Comparison of ENCODE assay signal across 8 cellular contexts in the genomic region with DNA sequence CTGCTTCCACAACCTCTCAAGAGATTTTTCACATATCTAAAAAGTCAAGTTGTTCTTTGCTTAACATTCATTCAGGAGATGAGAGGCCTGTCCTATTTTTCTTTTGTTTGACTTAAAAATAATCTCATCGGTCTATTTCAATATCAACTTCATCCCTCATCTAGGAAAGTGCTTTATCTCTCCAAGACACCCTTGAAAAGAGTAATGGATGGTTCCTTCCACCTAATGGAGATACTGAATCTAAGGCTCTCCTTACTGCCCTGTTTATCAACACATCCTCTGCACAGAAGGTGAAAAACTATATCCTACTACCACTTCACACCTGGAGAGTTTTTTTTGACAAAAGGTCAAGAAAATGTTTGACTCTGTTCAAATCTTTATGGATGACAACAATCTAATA. TPM values are rescaled to one million over a fixed set of nuclear protein-coding genes. Genes with fewer than 3 reads are reported as not detected.
A peak's percentile ranks its signal among the peaks of the same experiment; 100 is the strongest.
DNase-seq lines count a peak whose midpoint lies in the region; ATAC-seq and TF ChIP-seq lines count a peak whose summit lies in the region.

No MANE protein-coding gene starts in this region.

- peak overlapping the region; percentile 91 to 96 for H3K4me3 Mint-ChIP-seq in activated T-cell treated with anti-CD3 and anti-CD28 coated beads, Interleukin-2, amount 50 U/mL, for 72 hours

- no peak for DNase-seq in activated T-cell treated with anti-CD3 and anti-CD28 coated beads, Interleukin-2, amount 50 U/mL, for 72 hours
- DNase-seq in activated T-cell treated with anti-CD3 and anti-CD28 coated beads for 4 hours (no peak), tibial artery (no peak), NCI-H2227 treated with DMSO at 0.1 percent for 48 hours (lab: John Stamatoyannopoulos, UW) (no peak)
- DNase-seq in activated naive CD4-positive, alpha-beta T cell treated with anti-CD3 and anti-CD28 coated beads, Interleukin-2, amount 50 U/mL, for 72 hours (ENCODE audit: low spot score in 2 of 2), result no peak
- no peak for DNase-seq in stimulated activated CD4-positive, alpha-beta T cell treated with anti-CD3 and anti-CD28 coated beads, Interleukin-12 subunit alpha, Interleukin-12 subunit beta, amount 100 ng/mL, for 4 hours

- ATAC-seq in activated T-cell treated with anti-CD3 and anti-CD28 coated beads, Interleukin-2, amount 50 U/mL, for 72 hours (replicated peaks in 1 of 2), result no peak
- no peak for ATAC-seq in activated naive CD4-positive, alpha-beta T cell treated with anti-CD3 and anti-CD28 coated beads, Interleukin-2, amount 50 U/mL, for 72 hours
- ATAC-seq in GM19463 (IDR thresholded peaks at IDR 0.05; ENCODE audit: unreplicated experiment), result no peak

- peaks cover 0 to 67% (median 36%) of the 10 kb centered on the region in 4 donors for H3K4me1 ChIP-seq in tibial artery

- intact Hi-C loops in tibial artery (cut with DNase I; ENCODE audit: low total_unique reads), result loop anchor here (5.0 kb wide), 2 partner anchors 70 to 95 kb away; no protein-coding TSS in a partner anchor

- TF ChIP-seq CTCF in tibial artery (IDR thresholded peaks at IDR 0.05), result no peak

- H3K9me3 ChIP-seq in tibial artery, result no peaks in the 10 kb centered on the region

- H3K4me3 ChIP-seq in tibial artery, result peak overlapping the region; percentile 70 to 99

- H3K4me1 Mint-ChIP-seq in activated T-cell treated with anti-CD3 and anti-CD28 coated beads, Interleukin-2, amount 50 U/mL, for 72 hours (ENCODE audit: low read depth), result peaks cover 74% of the 10 kb centered on the region

- peak overlapping the region; percentile 100 for H3K27ac Mint-ChIP-seq in activated T-cell treated with anti-CD3 and anti-CD28 coated beads, Interleukin-2, amount 50 U/mL, for 72 hours
- H3K27ac Mint-ChIP-seq in activated naive CD4-positive, alpha-beta T cell treated with anti-CD3 and anti-CD28 coated beads, Interleukin-2, amount 50 U/mL, for 72 hours, result peak overlapping the region; percentile 99

- H3K27ac ChIP-seq in layer of hippocampus (ENCODE audit: low read depth, low read length) (peak overlapping the region; percentile 43), tibial artery (peak overlapping the region; percentile 99 to 100)

- H3K27me3 Mint-ChIP-seq in activated T-cell treated with anti-CD3 and anti-CD28 coated beads, Interleukin-2, amount 50 U/mL, for 72 hours (ENCODE audit: low read depth), result no peaks in the 10 kb centered on the region

- H3K27me3 ChIP-seq in layer of hippocampus (ENCODE audit: control insufficient read depth, insufficient read depth, low read length), result no peaks in the 10 kb centered on the region
- no peaks in the 10 kb centered on the region for H3K27me3 ChIP-seq in tibial artery

- H3K36me3 Mint-ChIP-seq in activated T-cell treated with anti-CD3 and anti-CD28 coated beads, Interleukin-2, amount 50 U/mL, for 72 hours (ENCODE audit: insufficient read depth in 2 of 2), result peaks cover 7 to 34% of the 10 kb centered on the region in 2 donors
- H3K36me3 Mint-ChIP-seq in activated naive CD4-positive, alpha-beta T cell treated with anti-CD3 and anti-CD28 coated beads, Interleukin-2, amount 50 U/mL, for 72 hours, result peaks cover 14 to 40% of the 10 kb centered on the region in 2 donors

- no peaks in the 10 kb centered on the region for H3K36me3 ChIP-seq in tibial artery

- peaks cover 2 to 5% of the 10 kb centered on the region in 2 donors for H3K9me3 Mint-ChIP-seq in activated T-cell treated with anti-CD3 and anti-CD28 coated beads, Interleukin-2, amount 50 U/mL, for 72 hours
- peaks cover 0 to 6% of the 10 kb centered on the region in 2 donors for H3K9me3 Mint-ChIP-seq in activated naive CD4-positive, alpha-beta T cell treated with anti-CD3 and anti-CD28 coated beads, Interleukin-2, amount 50 U/mL, for 72 hours

RNA-seq across cellular contexts. Expression of a gene that starts 2.4 kb away (rescaled TPM):
- total RNA-seq in activated T-cell treated with anti-CD3 and anti-CD28 coated beads, Interleukin-2, amount 50 U/mL, for 72 hours, result 10 to 100 TPM; 74.6 to 81.4 TPM
- 10 to 100 TPM; 44.7 to 82.2 TPM for total RNA-seq in activated naive CD4-positive, alpha-beta T cell treated with anti-CD3 and anti-CD28 coated beads, Interleukin-2, amount 50 U/mL, for 72 hours

RNA-seq across cellular contexts. Expression of a gene that starts 49.5 kb away (rescaled TPM):
- 100 to 1,000 TPM; 140 to 148 TPM for total RNA-seq in activated T-cell treated with anti-CD3 and anti-CD28 coated beads, Interleukin-2, amount 50 U/mL, for 72 hours
- 100 to 1,000 TPM; 259 to 273 TPM for total RNA-seq in activated naive CD4-positive, alpha-beta T cell treated with anti-CD3 and anti-CD28 coated beads, Interleukin-2, amount 50 U/mL, for 72 hours
